ENCODE assay signal across 9 cellular contexts in genomic region chr2:49616800-49617199, GRCh38.
DNase-seq lines count a peak whose midpoint lies in the region; ATAC-seq, FAIRE-seq and TF ChIP-seq lines count a peak whose summit lies in the region.
"Had no signal": no experiment of that assay in that cellular context is flagged by ENCODE, and none has a peak within 500 bp of the region (broad histone marks: within the 10 kb centered on the region; RNA-seq: fewer than 3 reads in every experiment).

No MANE protein-coding gene starts in this region.

- no peak overlapping the region for H3K27ac Mint-ChIP-seq in natural killer cell

- H3K4me3 ChIP-seq in RWPE2 (ENCODE audit: severe bottlenecking), result no peak overlapping the region
- no peak overlapping the region for H3K4me3 ChIP-seq in keratinocyte (ENCODE audit: control insufficient read depth in 2 of 3, extremely low read depth in 1 of 3, insufficient read depth in 2 of 3, low read depth in 1 of 3, low read length in 3 of 3)
- H3K4me3 ChIP-seq: K562 had no signal

- H3K9me3 ChIP-seq in RWPE2 (ENCODE audit: severe bottlenecking), result no peaks in the 10 kb centered on the region
- H3K9me3 ChIP-seq in keratinocyte (ENCODE audit: control insufficient read depth, low read depth, low read length), result no peaks in the 10 kb centered on the region

- H3K27me3 ChIP-seq in RWPE2 (ENCODE audit: insufficient read depth, poor library complexity, severe bottlenecking) (no peaks in the 10 kb centered on the region), keratinocyte (ENCODE audit: control insufficient read depth, extremely low read depth, insufficient read depth, low read length) (no peaks in the 10 kb centered on the region)

- DNase-seq in Kasumi-1 (lab: John Stamatoyannopoulos, UW) (peak; percentile 65 to 71), RWPE2 (ENCODE audit: low spot score) (no peak), keratinocyte (ENCODE audit: low read depth, low spot score) (no peak), natural killer cell (no peak), activated gamma-delta T cell treated with Interleukin-2 at 50 U/mL for 16 hours (no peak)

- H3K4me2 ChIP-seq in keratinocyte (ENCODE audit: control insufficient read depth, extremely low read depth, insufficient read depth, low read depth, low read length), result no peak overlapping the region

- H3K79me2 ChIP-seq in keratinocyte (ENCODE audit: control insufficient read depth, insufficient read depth, low read length), result no peaks in the 10 kb centered on the region

- H3K9me1 ChIP-seq in keratinocyte (ENCODE audit: control insufficient read depth, extremely low read depth, insufficient read depth, low read length), result no peaks in the 10 kb centered on the region

- H4K20me1 ChIP-seq in keratinocyte (ENCODE audit: control insufficient read depth, extremely low read depth, insufficient read depth, low read length), result no peaks in the 10 kb centered on the region

- FAIRE-seq in keratinocyte (lab: Jason Lieb, UNC), result peak; percentile 43
- FAIRE-seq: K562 had no signal

- H3K36me3 ChIP-seq in RWPE2 (ENCODE audit: low read depth) (no peaks in the 10 kb centered on the region), keratinocyte (ENCODE audit: control insufficient read depth in 2 of 2, extremely low read depth in 1 of 2, insufficient read depth in 2 of 2, low read length in 2 of 2) (no peaks in the 10 kb centered on the region)

- no peak overlapping the region for H3K4me3 Mint-ChIP-seq in natural killer cell

- no peaks in the 10 kb centered on the region for H3K4me1 ChIP-seq in RWPE2 (ENCODE audit: insufficient read depth, poor library complexity, severe bottlenecking)
- no peaks in the 10 kb centered on the region for H3K4me1 ChIP-seq in keratinocyte (ENCODE audit: control insufficient read depth, extremely low read depth, insufficient read depth, low read length)

- no peak overlapping the region for H3K9ac ChIP-seq in keratinocyte (ENCODE audit: control insufficient read depth, extremely low read depth, insufficient read depth, low read length)

- H3K27ac ChIP-seq in RWPE2 (ENCODE audit: poor library complexity, severe bottlenecking) (no peak overlapping the region), keratinocyte (ENCODE audit: control insufficient read depth, insufficient read depth, low read length) (no peak overlapping the region)

- intact Hi-C loops in natural killer cell (cut with micrococcal nuclease), result no loop called here

- TF ChIP-seq CTCF in GM12872 (IDR thresholded peaks at IDR 0.05; ENCODE audit: insufficient read depth, low read depth, low read length), result peak; percentile 43; the same call in 2 of the 3 replicates
- TF ChIP-seq CTCF in RWPE2 (IDR thresholded peaks at IDR 0.05; ENCODE audit: poor library complexity, severe bottlenecking), result peak; percentile 51
- TF ChIP-seq CTCF in keratinocyte (optimal IDR thresholded peaks at IDR 0.05 in 1 of 3, IDR thresholded peaks at IDR 0.05 in 1 of 3, conservative IDR thresholded peaks at IDR 0.05 in 1 of 3; ENCODE audit: extremely low read depth in 1 of 3, insufficient read depth in 2 of 3, low read length in 3 of 3), result peak; percentile 30 to 52 (median 36)
- no peak for TF ChIP-seq CTCF in natural killer cell (IDR thresholded peaks at IDR 0.05)

- dilution Hi-C loops in keratinocyte (cut with MboI; ENCODE audit: extremely low pct_ligation_motif_present, low sequenced_read_pairs), result no loop called here

- H3K36me3 Mint-ChIP-seq in natural killer cell, result no peaks in the 10 kb centered on the region

- H3K9me3 Mint-ChIP-seq in natural killer cell, result peaks cover 7 to 13% of the 10 kb centered on the region in 2 donors

- H2AFZ ChIP-seq in keratinocyte (ENCODE audit: control insufficient read depth, low read length), result no peak overlapping the region

- H3K27me3 Mint-ChIP-seq in natural killer cell (ENCODE audit: low read depth in 2 of 2), result no peaks in the 10 kb centered on the region

- H3K4me1 Mint-ChIP-seq in natural killer cell, result no peaks in the 10 kb centered on the region

- ATAC-seq in RWPE2 (ENCODE audit: low read depth), result peak; percentile 58; the same call in 1 of the 3 replicates
- no peak for ATAC-seq in natural killer cell
- no peak for ATAC-seq in HG03342 (IDR thresholded peaks at IDR 0.05; ENCODE audit: unreplicated experiment)
- ATAC-seq in HG02571 (IDR thresholded peaks at IDR 0.05; ENCODE audit: unreplicated experiment), result no peak
- ATAC-seq: K562 had no signal

Comparison
In these comparisons a context has a peak if more than half of its experiments do, and no peak if none do; other contexts are left out.
1. DNase-seq: peak in Kasumi-1 (2 of 2); none in RWPE2 (single experiment), keratinocyte (single experiment), natural killer cell (single experiment) and activated gamma-delta T cell treated with Interleukin-2 at 50 U/mL for 16 hours (single experiment).